Comparison of ENCODE assay signal across 1 cellular context in the genomic region with DNA sequence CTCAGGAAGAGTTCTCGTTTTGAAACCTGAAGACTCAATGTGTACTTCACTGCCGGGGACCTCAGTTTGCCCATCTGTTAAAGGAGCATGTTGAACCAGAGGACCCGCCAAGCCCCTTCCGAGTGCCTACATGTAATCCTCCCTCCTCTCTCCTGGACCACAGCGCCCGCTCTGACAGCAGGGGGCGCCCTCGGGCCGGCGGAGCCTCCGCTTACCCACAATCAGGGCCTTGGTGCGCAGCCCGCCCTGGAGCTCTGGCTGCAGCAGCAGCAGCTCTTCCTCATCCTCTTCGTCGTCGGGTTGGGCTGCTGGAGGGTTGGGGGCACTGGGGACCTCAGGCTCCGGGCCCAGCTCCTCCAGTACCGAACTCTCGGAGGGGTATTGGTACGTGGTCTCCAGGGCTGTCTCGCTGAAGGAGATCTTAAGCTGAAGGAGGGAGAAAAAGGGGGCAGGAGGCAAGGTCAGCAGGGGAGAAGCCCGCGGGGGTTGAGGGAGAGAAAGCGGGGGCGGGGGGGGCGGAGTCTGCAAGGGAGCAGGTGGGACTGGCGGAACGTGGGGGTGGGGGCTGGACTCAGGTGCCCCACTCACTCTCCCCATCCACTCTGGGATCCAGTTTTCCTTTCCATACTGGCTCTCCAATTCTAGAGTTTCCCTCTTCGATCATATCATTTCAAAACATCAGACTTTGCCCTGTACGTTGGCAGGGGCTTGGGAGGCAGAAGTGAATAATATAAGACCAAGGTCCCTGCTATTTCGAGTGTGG.
A peak's percentile ranks its signal among the peaks of the same experiment; 100 is the strongest.
TF ChIP-seq lines count a peak whose summit lies in the region.

No MANE protein-coding gene starts in this region.

TF ChIP-seq in HepG2, 621 proteins besides CTCF, POLR2A, EP300 and RAD21 (continued from another document and continues in another):
- TF ChIP-seq, protein P1, sequence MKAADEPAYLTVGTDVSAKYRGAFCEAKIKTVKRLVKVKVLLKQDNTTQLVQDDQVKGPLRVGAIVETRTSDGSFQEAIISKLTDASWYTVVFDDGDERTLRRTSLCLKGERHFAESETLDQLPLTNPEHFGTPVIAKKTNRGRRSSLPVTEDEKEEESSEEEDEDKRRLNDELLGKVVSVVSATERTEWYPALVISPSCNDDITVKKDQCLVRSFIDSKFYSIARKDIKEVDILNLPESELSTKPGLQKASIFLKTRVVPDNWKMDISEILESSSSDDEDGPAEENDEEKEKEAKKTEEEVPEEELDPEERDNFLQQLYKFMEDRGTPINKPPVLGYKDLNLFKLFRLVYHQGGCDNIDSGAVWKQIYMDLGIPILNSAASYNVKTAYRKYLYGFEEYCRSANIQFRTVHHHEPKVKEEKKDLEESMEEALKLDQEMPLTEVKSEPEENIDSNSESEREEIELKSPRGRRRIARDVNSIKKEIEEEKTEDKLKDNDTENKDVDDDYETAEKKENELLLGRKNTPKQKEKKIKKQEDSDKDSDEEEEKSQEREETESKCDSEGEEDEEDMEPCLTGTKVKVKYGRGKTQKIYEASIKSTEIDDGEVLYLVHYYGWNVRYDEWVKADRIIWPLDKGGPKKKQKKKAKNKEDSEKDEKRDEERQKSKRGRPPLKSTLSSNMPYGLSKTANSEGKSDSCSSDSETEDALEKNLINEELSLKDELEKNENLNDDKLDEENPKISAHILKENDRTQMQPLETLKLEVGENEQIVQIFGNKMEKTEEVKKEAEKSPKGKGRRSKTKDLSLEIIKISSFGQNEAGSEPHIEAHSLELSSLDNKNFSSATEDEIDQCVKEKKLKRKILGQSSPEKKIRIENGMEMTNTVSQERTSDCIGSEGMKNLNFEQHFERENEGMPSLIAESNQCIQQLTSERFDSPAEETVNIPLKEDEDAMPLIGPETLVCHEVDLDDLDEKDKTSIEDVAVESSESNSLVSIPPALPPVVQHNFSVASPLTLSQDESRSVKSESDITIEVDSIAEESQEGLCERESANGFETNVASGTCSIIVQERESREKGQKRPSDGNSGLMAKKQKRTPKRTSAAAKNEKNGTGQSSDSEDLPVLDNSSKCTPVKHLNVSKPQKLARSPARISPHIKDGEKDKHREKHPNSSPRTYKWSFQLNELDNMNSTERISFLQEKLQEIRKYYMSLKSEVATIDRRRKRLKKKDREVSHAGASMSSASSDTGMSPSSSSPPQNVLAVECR (CRISPR knock-in tag; IDR thresholded peaks at IDR 0.05; ENCODE audit: borderline replicate concordance): peak; percentile 78; the same call in 1 of the 2 replicates
- TF ChIP-seq ZNF563 (CRISPR knock-in tag; IDR thresholded peaks at IDR 0.05) (no peak), TOPORS (CRISPR knock-in tag; IDR thresholded peaks at IDR 0.05) (0 out of 2 replicates have a peak, but pooled peaks have one; percentile 21), NFRKB (IDR thresholded peaks at IDR 0.05) (no peak), PITX1 (CRISPR knock-in tag; IDR thresholded peaks at IDR 0.05) (peak; percentile 84), PAX8 (CRISPR knock-in tag; IDR thresholded peaks at IDR 0.05; ENCODE audit: borderline replicate concordance) (no peak; the same call in 1 of the 2 replicates), TBX2 (CRISPR knock-in tag; IDR thresholded peaks at IDR 0.05; ENCODE audit: borderline replicate concordance) (peak; percentile 36; the same call in 1 of the 2 replicates), PTBP1 (IDR thresholded peaks at IDR 0.05; ENCODE audit: low read depth, low read length, poor library complexity, severe bottlenecking) (no peak), MAZ (IDR thresholded peaks at IDR 0.05; ENCODE audit: borderline replicate concordance, low read depth, low read length) (peak; percentile 82), MAZ (CRISPR knock-in tag; IDR thresholded peaks at IDR 0.05; ENCODE audit: low read depth) (peak; percentile 66; the same call in 1 of the 2 replicates), SNAI1 (CRISPR knock-in tag; IDR thresholded peaks at IDR 0.05; ENCODE audit: borderline replicate concordance) (peak; percentile 64; the same call in 1 of the 2 replicates), U2AF1 (optimal IDR thresholded peaks at IDR 0.05; ENCODE audit: low read depth, low read length) (no peak), SOX13 (IDR thresholded peaks at IDR 0.05) (no peak), SOX13 (CRISPR knock-in tag; conservative IDR thresholded peaks at IDR 0.05 in 1 of 2, IDR thresholded peaks at IDR 0.05 in 1 of 2) (peak in 1 of 2 experiments; percentile 69; a peak in 1 of 4 replicates), DMAP1 (CRISPR knock-in tag; IDR thresholded peaks at IDR 0.05) (no peak; the same call in 1 of the 2 replicates), NFE2L2 (IDR thresholded peaks at IDR 0.05; ENCODE audit: low read length) (no peak), KDM1A (CRISPR knock-in tag; IDR thresholded peaks at IDR 0.05) (peak; percentile 74; the same call in 1 of the 2 replicates), KDM6A (CRISPR knock-in tag; IDR thresholded peaks at IDR 0.05; ENCODE audit: low read depth) (no peak), CBX5 (CRISPR knock-in tag; IDR thresholded peaks at IDR 0.05; ENCODE audit: borderline replicate concordance) (peak; percentile 46; the same call in 1 of the 2 replicates), SP4 (CRISPR knock-in tag; IDR thresholded peaks at IDR 0.05) (peak; percentile 65; the same call in 1 of the 2 replicates), PHF5A (CRISPR knock-in tag; IDR thresholded peaks at IDR 0.05; ENCODE audit: low read depth, unreplicated experiment) (peak; percentile 47), ZNF234 (CRISPR knock-in tag; conservative IDR thresholded peaks at IDR 0.05) (no peak), FOXA3 (CRISPR knock-in tag; IDR thresholded peaks at IDR 0.05) (peak; percentile 45; the same call in 1 of the 2 replicates)
- TF ChIP-seq, protein P2, sequence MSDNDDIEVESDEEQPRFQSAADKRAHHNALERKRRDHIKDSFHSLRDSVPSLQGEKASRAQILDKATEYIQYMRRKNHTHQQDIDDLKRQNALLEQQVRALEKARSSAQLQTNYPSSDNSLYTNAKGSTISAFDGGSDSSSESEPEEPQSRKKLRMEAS (IDR thresholded peaks at IDR 0.05): peak; percentile 27
- TF ChIP-seq, protein P3, sequence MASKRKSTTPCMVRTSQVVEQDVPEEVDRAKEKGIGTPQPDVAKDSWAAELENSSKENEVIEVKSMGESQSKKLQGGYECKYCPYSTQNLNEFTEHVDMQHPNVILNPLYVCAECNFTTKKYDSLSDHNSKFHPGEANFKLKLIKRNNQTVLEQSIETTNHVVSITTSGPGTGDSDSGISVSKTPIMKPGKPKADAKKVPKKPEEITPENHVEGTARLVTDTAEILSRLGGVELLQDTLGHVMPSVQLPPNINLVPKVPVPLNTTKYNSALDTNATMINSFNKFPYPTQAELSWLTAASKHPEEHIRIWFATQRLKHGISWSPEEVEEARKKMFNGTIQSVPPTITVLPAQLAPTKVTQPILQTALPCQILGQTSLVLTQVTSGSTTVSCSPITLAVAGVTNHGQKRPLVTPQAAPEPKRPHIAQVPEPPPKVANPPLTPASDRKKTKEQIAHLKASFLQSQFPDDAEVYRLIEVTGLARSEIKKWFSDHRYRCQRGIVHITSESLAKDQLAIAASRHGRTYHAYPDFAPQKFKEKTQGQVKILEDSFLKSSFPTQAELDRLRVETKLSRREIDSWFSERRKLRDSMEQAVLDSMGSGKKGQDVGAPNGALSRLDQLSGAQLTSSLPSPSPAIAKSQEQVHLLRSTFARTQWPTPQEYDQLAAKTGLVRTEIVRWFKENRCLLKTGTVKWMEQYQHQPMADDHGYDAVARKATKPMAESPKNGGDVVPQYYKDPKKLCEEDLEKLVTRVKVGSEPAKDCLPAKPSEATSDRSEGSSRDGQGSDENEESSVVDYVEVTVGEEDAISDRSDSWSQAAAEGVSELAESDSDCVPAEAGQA (IDR thresholded peaks at IDR 0.05; ENCODE audit: low read depth): 0 out of 2 replicates have a peak, but pooled peaks have one; percentile 41
- TF ChIP-seq, protein P3 (CRISPR knock-in tag; IDR thresholded peaks at IDR 0.05; ENCODE audit: borderline replicate concordance): no peak
- TF ChIP-seq, protein P4, sequence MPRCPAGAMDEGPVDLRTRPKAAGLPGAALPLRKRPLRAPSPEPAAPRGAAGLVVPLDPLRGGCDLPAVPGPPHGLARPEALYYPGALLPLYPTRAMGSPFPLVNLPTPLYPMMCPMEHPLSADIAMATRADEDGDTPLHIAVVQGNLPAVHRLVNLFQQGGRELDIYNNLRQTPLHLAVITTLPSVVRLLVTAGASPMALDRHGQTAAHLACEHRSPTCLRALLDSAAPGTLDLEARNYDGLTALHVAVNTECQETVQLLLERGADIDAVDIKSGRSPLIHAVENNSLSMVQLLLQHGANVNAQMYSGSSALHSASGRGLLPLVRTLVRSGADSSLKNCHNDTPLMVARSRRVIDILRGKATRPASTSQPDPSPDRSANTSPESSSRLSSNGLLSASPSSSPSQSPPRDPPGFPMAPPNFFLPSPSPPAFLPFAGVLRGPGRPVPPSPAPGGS (CRISPR knock-in tag; IDR thresholded peaks at IDR 0.05): no peak; the same call in 1 of the 2 replicates
- TF ChIP-seq, protein P5, sequence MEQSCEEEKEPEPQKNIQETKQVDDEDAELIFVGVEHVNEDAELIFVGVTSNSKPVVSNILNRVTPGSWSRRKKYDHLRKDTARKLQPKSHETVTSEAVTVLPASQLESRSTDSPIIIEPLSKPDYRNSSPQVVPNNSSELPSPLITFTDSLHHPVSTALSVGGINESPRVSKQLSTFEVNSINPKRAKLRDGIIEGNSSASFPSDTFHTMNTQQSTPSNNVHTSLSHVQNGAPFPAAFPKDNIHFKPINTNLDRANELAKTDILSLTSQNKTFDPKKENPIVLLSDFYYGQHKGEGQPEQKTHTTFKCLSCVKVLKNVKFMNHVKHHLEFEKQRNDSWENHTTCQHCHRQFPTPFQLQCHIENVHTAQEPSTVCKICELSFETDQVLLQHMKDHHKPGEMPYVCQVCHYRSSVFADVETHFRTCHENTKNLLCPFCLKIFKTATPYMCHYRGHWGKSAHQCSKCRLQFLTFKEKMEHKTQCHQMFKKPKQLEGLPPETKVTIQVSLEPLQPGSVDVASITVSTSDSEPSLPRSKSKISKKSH (CRISPR knock-in tag; IDR thresholded peaks at IDR 0.05; ENCODE audit: borderline replicate concordance): no peak; the same call in 1 of the 2 replicates
- TF ChIP-seq, protein P6, sequence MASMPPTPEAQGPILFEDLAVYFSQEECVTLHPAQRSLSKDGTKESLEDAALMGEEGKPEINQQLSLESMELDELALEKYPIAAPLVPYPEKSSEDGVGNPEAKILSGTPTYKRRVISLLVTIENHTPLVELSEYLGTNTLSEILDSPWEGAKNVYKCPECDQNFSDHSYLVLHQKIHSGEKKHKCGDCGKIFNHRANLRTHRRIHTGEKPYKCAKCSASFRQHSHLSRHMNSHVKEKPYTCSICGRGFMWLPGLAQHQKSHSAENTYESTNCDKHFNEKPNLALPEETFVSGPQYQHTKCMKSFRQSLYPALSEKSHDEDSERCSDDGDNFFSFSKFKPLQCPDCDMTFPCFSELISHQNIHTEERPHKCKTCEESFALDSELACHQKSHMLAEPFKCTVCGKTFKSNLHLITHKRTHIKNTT (CRISPR knock-in tag; IDR thresholded peaks at IDR 0.05): no peak
- TF ChIP-seq, protein P7, sequence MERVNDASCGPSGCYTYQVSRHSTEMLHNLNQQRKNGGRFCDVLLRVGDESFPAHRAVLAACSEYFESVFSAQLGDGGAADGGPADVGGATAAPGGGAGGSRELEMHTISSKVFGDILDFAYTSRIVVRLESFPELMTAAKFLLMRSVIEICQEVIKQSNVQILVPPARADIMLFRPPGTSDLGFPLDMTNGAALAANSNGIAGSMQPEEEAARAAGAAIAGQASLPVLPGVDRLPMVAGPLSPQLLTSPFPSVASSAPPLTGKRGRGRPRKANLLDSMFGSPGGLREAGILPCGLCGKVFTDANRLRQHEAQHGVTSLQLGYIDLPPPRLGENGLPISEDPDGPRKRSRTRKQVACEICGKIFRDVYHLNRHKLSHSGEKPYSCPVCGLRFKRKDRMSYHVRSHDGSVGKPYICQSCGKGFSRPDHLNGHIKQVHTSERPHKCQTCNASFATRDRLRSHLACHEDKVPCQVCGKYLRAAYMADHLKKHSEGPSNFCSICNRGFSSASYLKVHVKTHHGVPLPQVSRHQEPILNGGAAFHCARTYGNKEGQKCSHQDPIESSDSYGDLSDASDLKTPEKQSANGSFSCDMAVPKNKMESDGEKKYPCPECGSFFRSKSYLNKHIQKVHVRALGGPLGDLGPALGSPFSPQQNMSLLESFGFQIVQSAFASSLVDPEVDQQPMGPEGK (CRISPR knock-in tag; IDR thresholded peaks at IDR 0.05): peak; percentile 54; the same call in 1 of the 2 replicates
- TF ChIP-seq, protein P8, sequence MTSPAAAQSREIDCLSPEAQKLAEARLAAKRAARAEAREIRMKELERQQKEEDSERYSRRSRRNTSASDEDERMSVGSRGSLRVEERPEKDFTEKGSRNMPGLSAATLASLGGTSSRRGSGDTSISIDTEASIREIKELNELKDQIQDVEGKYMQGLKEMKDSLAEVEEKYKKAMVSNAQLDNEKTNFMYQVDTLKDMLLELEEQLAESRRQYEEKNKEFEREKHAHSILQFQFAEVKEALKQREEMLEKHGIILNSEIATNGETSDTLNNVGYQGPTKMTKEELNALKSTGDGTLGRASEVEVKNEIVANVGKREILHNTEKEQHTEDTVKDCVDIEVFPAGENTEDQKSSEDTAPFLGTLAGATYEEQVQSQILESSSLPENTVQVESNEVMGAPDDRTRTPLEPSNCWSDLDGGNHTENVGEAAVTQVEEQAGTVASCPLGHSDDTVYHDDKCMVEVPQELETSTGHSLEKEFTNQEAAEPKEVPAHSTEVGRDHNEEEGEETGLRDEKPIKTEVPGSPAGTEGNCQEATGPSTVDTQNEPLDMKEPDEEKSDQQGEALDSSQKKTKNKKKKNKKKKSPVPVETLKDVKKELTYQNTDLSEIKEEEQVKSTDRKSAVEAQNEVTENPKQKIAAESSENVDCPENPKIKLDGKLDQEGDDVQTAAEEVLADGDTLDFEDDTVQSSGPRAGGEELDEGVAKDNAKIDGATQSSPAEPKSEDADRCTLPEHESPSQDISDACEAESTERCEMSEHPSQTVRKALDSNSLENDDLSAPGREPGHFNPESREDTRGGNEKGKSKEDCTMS (CRISPR knock-in tag; conservative IDR thresholded peaks at IDR 0.05): no peak
- TF ChIP-seq, protein P9, sequence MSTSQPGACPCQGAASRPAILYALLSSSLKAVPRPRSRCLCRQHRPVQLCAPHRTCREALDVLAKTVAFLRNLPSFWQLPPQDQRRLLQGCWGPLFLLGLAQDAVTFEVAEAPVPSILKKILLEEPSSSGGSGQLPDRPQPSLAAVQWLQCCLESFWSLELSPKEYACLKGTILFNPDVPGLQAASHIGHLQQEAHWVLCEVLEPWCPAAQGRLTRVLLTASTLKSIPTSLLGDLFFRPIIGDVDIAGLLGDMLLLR (CRISPR knock-in tag; IDR thresholded peaks at IDR 0.05): peak; percentile 57; the same call in 1 of the 2 replicates
